ENCODE assay signal across 1 cellular context in the genomic region with DNA sequence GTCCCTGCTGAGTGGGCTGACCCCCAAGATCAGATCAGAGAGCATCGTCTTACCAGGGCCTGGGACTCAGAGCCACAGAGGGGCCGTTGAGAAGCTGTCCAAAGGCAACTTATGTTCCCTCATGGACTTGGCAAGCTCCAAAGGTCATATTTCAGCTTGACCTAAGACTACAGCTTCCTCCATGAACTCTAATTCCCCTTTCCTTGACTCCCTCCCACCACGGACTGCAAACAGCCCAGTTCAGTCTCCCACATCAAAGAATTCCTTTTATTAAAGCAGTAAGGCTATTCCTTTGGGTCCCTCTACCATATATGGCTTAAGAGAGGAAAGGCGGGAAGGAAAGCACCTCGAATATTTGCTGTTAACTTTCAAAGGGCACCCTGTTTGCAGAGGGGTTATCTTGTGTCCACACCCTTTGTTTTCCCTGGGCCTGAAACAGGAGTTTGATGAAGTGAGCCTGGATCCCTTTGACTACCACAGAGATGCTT.
TF ChIP-seq lines count a peak whose summit lies in the region.

No MANE protein-coding gene starts in this region.

TF ChIP-seq in HepG2, 621 proteins besides CTCF, POLR2A, EP300 and RAD21 (continued from another document and continues in another):
- TF ChIP-seq, protein P1, sequence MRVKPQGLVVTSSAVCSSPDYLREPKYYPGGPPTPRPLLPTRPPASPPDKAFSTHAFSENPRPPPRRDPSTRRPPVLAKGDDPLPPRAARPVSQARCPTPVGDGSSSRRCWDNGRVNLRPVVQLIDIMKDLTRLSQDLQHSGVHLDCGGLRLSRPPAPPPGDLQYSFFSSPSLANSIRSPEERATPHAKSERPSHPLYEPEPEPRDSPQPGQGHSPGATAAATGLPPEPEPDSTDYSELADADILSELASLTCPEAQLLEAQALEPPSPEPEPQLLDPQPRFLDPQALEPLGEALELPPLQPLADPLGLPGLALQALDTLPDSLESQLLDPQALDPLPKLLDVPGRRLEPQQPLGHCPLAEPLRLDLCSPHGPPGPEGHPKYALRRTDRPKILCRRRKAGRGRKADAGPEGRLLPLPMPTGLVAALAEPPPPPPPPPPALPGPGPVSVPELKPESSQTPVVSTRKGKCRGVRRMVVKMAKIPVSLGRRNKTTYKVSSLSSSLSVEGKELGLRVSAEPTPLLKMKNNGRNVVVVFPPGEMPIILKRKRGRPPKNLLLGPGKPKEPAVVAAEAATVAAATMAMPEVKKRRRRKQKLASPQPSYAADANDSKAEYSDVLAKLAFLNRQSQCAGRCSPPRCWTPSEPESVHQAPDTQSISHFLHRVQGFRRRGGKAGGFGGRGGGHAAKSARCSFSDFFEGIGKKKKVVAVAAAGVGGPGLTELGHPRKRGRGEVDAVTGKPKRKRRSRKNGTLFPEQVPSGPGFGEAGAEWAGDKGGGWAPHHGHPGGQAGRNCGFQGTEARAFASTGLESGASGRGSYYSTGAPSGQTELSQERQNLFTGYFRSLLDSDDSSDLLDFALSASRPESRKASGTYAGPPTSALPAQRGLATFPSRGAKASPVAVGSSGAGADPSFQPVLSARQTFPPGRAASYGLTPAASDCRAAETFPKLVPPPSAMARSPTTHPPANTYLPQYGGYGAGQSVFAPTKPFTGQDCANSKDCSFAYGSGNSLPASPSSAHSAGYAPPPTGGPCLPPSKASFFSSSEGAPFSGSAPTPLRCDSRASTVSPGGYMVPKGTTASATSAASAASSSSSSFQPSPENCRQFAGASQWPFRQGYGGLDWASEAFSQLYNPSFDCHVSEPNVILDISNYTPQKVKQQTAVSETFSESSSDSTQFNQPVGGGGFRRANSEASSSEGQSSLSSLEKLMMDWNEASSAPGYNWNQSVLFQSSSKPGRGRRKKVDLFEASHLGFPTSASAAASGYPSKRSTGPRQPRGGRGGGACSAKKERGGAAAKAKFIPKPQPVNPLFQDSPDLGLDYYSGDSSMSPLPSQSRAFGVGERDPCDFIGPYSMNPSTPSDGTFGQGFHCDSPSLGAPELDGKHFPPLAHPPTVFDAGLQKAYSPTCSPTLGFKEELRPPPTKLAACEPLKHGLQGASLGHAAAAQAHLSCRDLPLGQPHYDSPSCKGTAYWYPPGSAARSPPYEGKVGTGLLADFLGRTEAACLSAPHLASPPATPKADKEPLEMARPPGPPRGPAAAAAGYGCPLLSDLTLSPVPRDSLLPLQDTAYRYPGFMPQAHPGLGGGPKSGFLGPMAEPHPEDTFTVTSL (CRISPR knock-in tag; IDR thresholded peaks at IDR 0.05; ENCODE audit: borderline replicate concordance) = peak; percentile 74; the same call in 1 of the 2 replicates
- TF ChIP-seq THRA (CRISPR knock-in tag; IDR thresholded peaks at IDR 0.05; ENCODE audit: borderline replicate concordance) = peak; percentile 60; the same call in 1 of the 2 replicates
- 0 out of 2 replicates have a peak, but pooled peaks have one; percentile 69 for TF ChIP-seq ZBTB20 (CRISPR knock-in tag; IDR thresholded peaks at IDR 0.05; ENCODE audit: borderline replicate concordance, low read depth)
- 0 out of 2 replicates have a peak, but pooled peaks have one; percentile 31 for TF ChIP-seq ESRRA (CRISPR knock-in tag; IDR thresholded peaks at IDR 0.05; ENCODE audit: low read depth)
- TF ChIP-seq SOX5 (CRISPR knock-in tag; IDR thresholded peaks at IDR 0.05; ENCODE audit: borderline replicate concordance) = peak; percentile 81; the same call in 1 of the 2 replicates
- peak; percentile 94 for TF ChIP-seq FOXA3 (CRISPR knock-in tag; IDR thresholded peaks at IDR 0.05)
- TF ChIP-seq ZNF704 (CRISPR knock-in tag; IDR thresholded peaks at IDR 0.05; ENCODE audit: borderline replicate concordance) = no peak
- peak; percentile 64 for TF ChIP-seq HDAC1 (CRISPR knock-in tag; IDR thresholded peaks at IDR 0.05)
- TF ChIP-seq GMEB2 (CRISPR knock-in tag; IDR thresholded peaks at IDR 0.05; ENCODE audit: low read depth) = no peak
- no peak for TF ChIP-seq KDM2A (CRISPR knock-in tag; IDR thresholded peaks at IDR 0.05; ENCODE audit: borderline replicate concordance, low read depth)
- peak; percentile 77; the same call in 1 of the 2 replicates for TF ChIP-seq ZGPAT (CRISPR knock-in tag; IDR thresholded peaks at IDR 0.05)
- no peak for TF ChIP-seq KLF13 (CRISPR knock-in tag; IDR thresholded peaks at IDR 0.05)
- TF ChIP-seq ZNF83 (CRISPR knock-in tag; IDR thresholded peaks at IDR 0.05; ENCODE audit: borderline replicate concordance) = no peak
- peak; percentile 28; the same call in 1 of the 2 replicates for TF ChIP-seq ZBTB7B (CRISPR knock-in tag; IDR thresholded peaks at IDR 0.05)
- no peak for TF ChIP-seq RARG (CRISPR knock-in tag; IDR thresholded peaks at IDR 0.05; ENCODE audit: low read depth)
- TF ChIP-seq NR2C2 (CRISPR knock-in tag; IDR thresholded peaks at IDR 0.05; ENCODE audit: borderline replicate concordance) = peak; percentile 29; the same call in 1 of the 2 replicates
- no peak for TF ChIP-seq ZNF841 (CRISPR knock-in tag; IDR thresholded peaks at IDR 0.05; ENCODE audit: borderline replicate concordance)
- no peak for TF ChIP-seq ZNF17 (CRISPR knock-in tag; IDR thresholded peaks at IDR 0.05)
- TF ChIP-seq ARID3A (IDR thresholded peaks at IDR 0.05; ENCODE audit: low read depth, low read length) = no peak
- no peak for TF ChIP-seq ZNF326 (CRISPR knock-in tag; IDR thresholded peaks at IDR 0.05; ENCODE audit: borderline replicate concordance)
- no peak for TF ChIP-seq PRDM15 (CRISPR knock-in tag; IDR thresholded peaks at IDR 0.05)
- TF ChIP-seq, protein P2, sequence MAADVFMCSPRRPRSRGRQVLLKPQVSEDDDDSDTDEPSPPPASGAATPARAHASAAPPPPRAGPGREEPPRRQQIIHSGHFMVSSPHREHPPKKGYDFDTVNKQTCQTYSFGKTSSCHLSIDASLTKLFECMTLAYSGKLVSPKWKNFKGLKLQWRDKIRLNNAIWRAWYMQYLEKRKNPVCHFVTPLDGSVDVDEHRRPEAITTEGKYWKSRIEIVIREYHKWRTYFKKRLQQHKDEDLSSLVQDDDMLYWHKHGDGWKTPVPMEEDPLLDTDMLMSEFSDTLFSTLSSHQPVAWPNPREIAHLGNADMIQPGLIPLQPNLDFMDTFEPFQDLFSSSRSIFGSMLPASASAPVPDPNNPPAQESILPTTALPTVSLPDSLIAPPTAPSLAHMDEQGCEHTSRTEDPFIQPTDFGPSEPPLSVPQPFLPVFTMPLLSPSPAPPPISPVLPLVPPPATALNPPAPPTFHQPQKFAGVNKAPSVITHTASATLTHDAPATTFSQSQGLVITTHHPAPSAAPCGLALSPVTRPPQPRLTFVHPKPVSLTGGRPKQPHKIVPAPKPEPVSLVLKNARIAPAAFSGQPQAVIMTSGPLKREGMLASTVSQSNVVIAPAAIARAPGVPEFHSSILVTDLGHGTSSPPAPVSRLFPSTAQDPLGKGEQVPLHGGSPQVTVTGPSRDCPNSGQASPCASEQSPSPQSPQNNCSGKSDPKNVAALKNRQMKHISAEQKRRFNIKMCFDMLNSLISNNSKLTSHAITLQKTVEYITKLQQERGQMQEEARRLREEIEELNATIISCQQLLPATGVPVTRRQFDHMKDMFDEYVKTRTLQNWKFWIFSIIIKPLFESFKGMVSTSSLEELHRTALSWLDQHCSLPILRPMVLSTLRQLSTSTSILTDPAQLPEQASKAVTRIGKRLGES (CRISPR knock-in tag; IDR thresholded peaks at IDR 0.05; ENCODE audit: borderline replicate concordance) = no peak
- no peak for TF ChIP-seq PAX8 (CRISPR knock-in tag; IDR thresholded peaks at IDR 0.05; ENCODE audit: borderline replicate concordance)
- TF ChIP-seq GABPB1 (CRISPR knock-in tag; IDR thresholded peaks at IDR 0.05) = no peak
- TF ChIP-seq ZSCAN25 (CRISPR knock-in tag; IDR thresholded peaks at IDR 0.05) = no peak
